Comparison of ENCODE assay signal across 17 cellular contexts in genomic region chr16:24534634-24535033, GRCh38. TPM values are rescaled to one million over a fixed set of nuclear protein-coding genes. Genes with fewer than 3 reads are reported as not detected.
DNase-seq lines count a peak whose midpoint lies in the region; ATAC-seq, FAIRE-seq and TF ChIP-seq lines count a peak whose summit lies in the region.
"Had no signal": no experiment of that assay in that cellular context is flagged by ENCODE, and none has a peak within 500 bp of the region (broad histone marks: within the 10 kb centered on the region; RNA-seq: fewer than 3 reads in every experiment).

No MANE protein-coding gene starts in this region.

- POLR2A ChIA-PET in RWPE1 (lab: Yijun Ruan, JAX; ENCODE audit: low non-redundant PET) = no interaction called here

- no peaks in the 10 kb centered on the region for H3K9me2 ChIP-seq in GM23248 (ENCODE audit: insufficient read depth)

- no peaks in the 10 kb centered on the region for H3K27me3 Mint-ChIP-seq in activated CD8-positive, alpha-beta memory T cell treated with anti-CD3 and anti-CD28 coated beads, Interleukin-2, amount 10 ng/mL, durations not matched to agents 7 days and 5 days

- CTCF ChIA-PET in RWPE1 (lab: Yijun Ruan, JAX) = no interaction called here
- CTCF ChIA-PET in activated CD8-positive, alpha-beta memory T cell treated with anti-CD3 and anti-CD28 coated beads, Interleukin-2, amount 10 ng/mL, durations not matched to agents 7 days and 5 days (lab: Charles Lee) = interaction anchor here (0.9 to 1.3 kb wide), 3 partner anchors 15 to 32 kb away, joined by 3 to 5 read pairs (median 4); no protein-coding TSS in a partner anchor

- no peak for FAIRE-seq in bronchial epithelial cell (lab: Jason Lieb, UNC)

- no peak overlapping the region for H3K27ac Mint-ChIP-seq in activated CD8-positive, alpha-beta memory T cell treated with anti-CD3 and anti-CD28 coated beads, Interleukin-2, amount 10 ng/mL, durations not matched to agents 7 days and 5 days
- H3K27ac Mint-ChIP-seq: B cell; T-helper 2 cell treated with Interferon-gamma antibody and Interleukin-4, amounts not matched to agents 5 μg/mL and 100 μg/mL, for 36 hours had no signal

- peaks cover 2% of the 10 kb centered on the region for H3K79me2 ChIP-seq in GM23248 (ENCODE audit: insufficient read depth)

- ATAC-seq in activated CD8-positive, alpha-beta memory T cell treated with anti-CD3 and anti-CD28 coated beads, Interleukin-2, amount 10 ng/mL, durations not matched to agents 7 days and 5 days = no peak

- no peak overlapping the region for H2AFZ ChIP-seq in GM23248

- H3K27me3 ChIP-seq in GM23248 (replicated peaks; ENCODE audit: insufficient read depth) (no peaks in the 10 kb centered on the region), bronchial epithelial cell (ENCODE audit: control insufficient read depth, insufficient read depth, low read length) (no peaks in the 10 kb centered on the region)

- H3K4me1 ChIP-seq in GM23248 (ENCODE audit: insufficient read depth) = peaks cover 5% of the 10 kb centered on the region; the same call in 1 of the 2 replicates

- no peaks in the 10 kb centered on the region for H4K20me1 ChIP-seq in GM23248 (ENCODE audit: insufficient read depth)

- H3K36me3 ChIP-seq in GM23248 (ENCODE audit: low read depth) (no peaks in the 10 kb centered on the region), bronchial epithelial cell (ENCODE audit: control insufficient read depth, insufficient read depth, low read length) (no peaks in the 10 kb centered on the region)

- TF ChIP-seq CTCF in RWPE1 (conservative IDR thresholded peaks at IDR 0.05; ENCODE audit: low read depth) (no peak), bronchial epithelial cell (IDR thresholded peaks at IDR 0.05; ENCODE audit: insufficient read depth, low read length, severe bottlenecking) (no peak), GM20000 (IDR thresholded peaks at IDR 0.05; ENCODE audit: extremely low read depth, missing control alignments) (no peak)

- no peak overlapping the region for H3K9ac ChIP-seq in GM23248

- no peaks in the 10 kb centered on the region for H3K9me3 Mint-ChIP-seq in activated CD8-positive, alpha-beta memory T cell treated with anti-CD3 and anti-CD28 coated beads, Interleukin-2, amount 10 ng/mL, durations not matched to agents 7 days and 5 days (ENCODE audit: low read depth)
- H3K9me3 Mint-ChIP-seq: T-helper 2 cell treated with Interferon-gamma antibody and Interleukin-4, amounts not matched to agents 5 μg/mL and 100 μg/mL, for 36 hours had no signal

- peaks cover 2% of the 10 kb centered on the region for H3K36me3 Mint-ChIP-seq in activated CD8-positive, alpha-beta memory T cell treated with anti-CD3 and anti-CD28 coated beads, Interleukin-2, amount 10 ng/mL, durations not matched to agents 7 days and 5 days

- no peak overlapping the region for H3K4me3 Mint-ChIP-seq in activated CD8-positive, alpha-beta memory T cell treated with anti-CD3 and anti-CD28 coated beads, Interleukin-2, amount 10 ng/mL, durations not matched to agents 7 days and 5 days
- H3K4me3 Mint-ChIP-seq: B cell; T-helper 2 cell treated with Interferon-gamma antibody and Interleukin-4, amounts not matched to agents 5 μg/mL and 100 μg/mL, for 36 hours had no signal

- H3K4me1 Mint-ChIP-seq in activated CD8-positive, alpha-beta memory T cell treated with anti-CD3 and anti-CD28 coated beads, Interleukin-2, amount 10 ng/mL, durations not matched to agents 7 days and 5 days = peaks cover 12% of the 10 kb centered on the region

- no peak overlapping the region for H3K4me2 ChIP-seq in GM23248 (ENCODE audit: unreplicated experiment)

- peak; percentile 45 for DNase-seq in COLO829 (ENCODE audit: low spot score)
- DNase-seq in GM23248 = peak; percentile 33
- DNase-seq in RWPE1 (ENCODE audit: low spot score) = peak; percentile 4
- peak; percentile 32 for DNase-seq in bronchial epithelial cell (ENCODE audit: low read depth)
- no peak for DNase-seq in COR-L47 (lab: John Stamatoyannopoulos, UW)
- no peak for DNase-seq in GM20000 (ENCODE audit: low spot score)
- no peak for DNase-seq in activated CD8-positive, alpha-beta memory T cell treated with anti-CD3 and anti-CD28 coated beads, Interleukin-2, amount 10 ng/mL, durations not matched to agents 7 days and 5 days
- DNase-seq in central memory CD4-positive, alpha-beta T cell = no peak
- DNase-seq: KBM-7, NCI-H1417, NCI-H187, NCI-H345, NCI-H524 treated with DMSO at 0.1 percent for 48 hours, Right ventricle myocardium superior had no signal

- H3K9me3 ChIP-seq in GM23248 (ENCODE audit: low read depth) = no peaks in the 10 kb centered on the region
- H3K9me3 ChIP-seq: HAP-1 had no signal

- no peaks in the 10 kb centered on the region for H3F3A ChIP-seq in GM23248 (ENCODE audit: insufficient read depth)

- in situ Hi-C loops in GM23248 (cut with MboI) = no loop called here

- no peak overlapping the region for H3K27ac ChIP-seq in GM23248
- H3K27ac ChIP-seq in RWPE1 = no peak overlapping the region

- H3K4me3 ChIP-seq in GM23248 (no peak overlapping the region), bronchial epithelial cell (ENCODE audit: low read depth, low read length) (no peak overlapping the region)
- H3K4me3 ChIP-seq: HAP-1 had no signal

RNA-seq across cellular contexts. Expression of gene RBBP6, which starts 4.7 kb away (rescaled TPM):
- 15.8 and 17.3 TPM in 2 replicates for total RNA-seq in GM23248 (2014; rRNA removed; shearing (Covaris generic))
- 13.8 TPM in 2 replicates for polyA plus RNA-seq in GM23248 (2016; fragmentation: Nextera tagmentation; extraction: Ambion mirVana)
- 11.1 and 13.6 TPM in 2 replicates for total RNA-seq in bronchial epithelial cell
- total RNA-seq in activated CD8-positive, alpha-beta memory T cell treated with anti-CD3 and anti-CD28 coated beads, Interleukin-2, amount 10 ng/mL, durations not matched to agents 7 days and 5 days = 10 to 100 TPM; 60.4 to 72.4 TPM

Comparison
In these comparisons a context has a peak if more than half of its experiments do, and no peak if none do; other contexts are left out.
1. DNase-seq: peak in COLO829 (single experiment), GM23248 (single experiment), RWPE1 (single experiment) and bronchial epithelial cell (single experiment); none in COR-L47 (single experiment), GM20000 (single experiment), activated CD8-positive, alpha-beta memory T cell treated with anti-CD3 and anti-CD28 coated beads, Interleukin-2, amount 10 ng/mL, durations not matched to agents 7 days and 5 days (single experiment) and central memory CD4-positive, alpha-beta T cell (single experiment).